12 cellular contexts compared by ENCODE assay signal in the genomic region with DNA sequence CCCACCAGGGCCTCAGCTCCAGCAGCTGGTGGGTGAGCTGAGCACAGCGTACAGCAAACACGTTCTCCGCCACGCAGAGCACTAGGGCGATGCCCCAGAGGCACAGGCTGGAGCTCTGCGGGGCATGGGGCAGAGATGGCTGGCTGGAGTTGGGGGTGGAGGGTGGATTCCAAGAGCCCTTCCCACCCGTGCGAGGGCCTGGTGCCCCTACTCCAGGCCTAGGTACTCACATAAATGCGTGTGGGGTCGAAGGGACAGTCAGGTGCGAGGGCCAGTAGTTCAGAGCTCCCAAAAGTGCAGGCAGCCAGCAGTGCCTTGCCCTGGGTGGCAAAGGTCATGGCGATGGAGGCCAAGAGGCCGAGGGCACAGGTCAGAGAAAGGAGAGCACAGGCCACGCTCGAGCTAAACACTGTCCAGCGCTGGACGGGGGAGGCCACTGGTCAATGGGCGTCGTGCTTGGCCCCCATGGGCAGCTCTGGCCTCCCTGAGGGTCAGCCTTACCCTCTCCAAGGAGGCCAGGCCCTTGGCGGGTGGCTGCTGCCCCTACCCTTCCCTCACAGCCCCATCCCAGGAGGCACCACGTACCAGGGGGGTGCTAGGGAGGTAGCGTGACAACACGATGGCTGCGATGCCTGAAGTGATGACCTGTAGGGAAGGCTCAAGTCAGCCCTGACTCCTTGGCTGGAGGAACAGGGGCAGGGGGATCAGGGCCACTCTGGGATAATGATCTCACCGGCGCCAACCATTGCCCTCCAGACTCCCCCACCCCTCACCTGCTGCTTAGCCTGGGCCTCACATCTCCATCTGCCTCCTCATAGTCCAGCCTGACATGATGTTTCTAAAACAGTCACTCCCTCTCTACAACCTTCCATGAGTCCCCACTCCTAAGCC. TPM values are rescaled to one million over a fixed set of nuclear protein-coding genes. Genes with fewer than 3 reads are reported as not detected.
"Had no signal": no experiment of that assay in that cellular context is flagged by ENCODE, and none has a peak within 500 bp of the region (broad histone marks: within the 10 kb centered on the region; RNA-seq: fewer than 3 reads in every experiment).

No MANE protein-coding gene starts in this region.

- H3K4me3 Mint-ChIP-seq: activated T-cell treated with anti-CD3 and anti-CD28 coated beads, Interleukin-2, amount 50 U/mL, for 24 hours; central memory CD8-positive, alpha-beta T cell; T-helper 1 cell treated with Interleukin-12 subunit alpha and Interleukin-12 subunit beta and Interleukin-4 antibody, amounts not matched to agents 30 μg/mL and 1 μg/mL, for 36 hours had no signal

- DNase-seq: activated gamma-delta T cell treated with Interleukin-2 at 50 U/mL for 16 hours; activated T-cell treated with anti-CD3 and anti-CD28 coated beads, Interleukin-2, amount 50 U/mL, for 24 hours; effector memory CD4-positive, alpha-beta T cell; naive thymus-derived CD4-positive, alpha-beta T cell had no signal

- H3K9me3 Mint-ChIP-seq: activated T-cell treated with anti-CD3 and anti-CD28 coated beads, Interleukin-2, amount 50 U/mL, for 24 hours; central memory CD8-positive, alpha-beta T cell; T-helper 1 cell treated with Interleukin-12 subunit alpha and Interleukin-12 subunit beta and Interleukin-4 antibody, amounts not matched to agents 30 μg/mL and 1 μg/mL, for 36 hours had no signal

- ATAC-seq: activated CD4-positive, CD25-positive, alpha-beta regulatory T cell treated with anti-CD3 and anti-CD28 coated beads, Interleukin-2, amount 50 U/mL, for 24 hours; naive thymus-derived CD4-positive, alpha-beta T cell had no signal

- H3K4me3 ChIP-seq: hepatocyte, tibial artery had no signal

- H3K27ac Mint-ChIP-seq: activated T-cell treated with anti-CD3 and anti-CD28 coated beads, Interleukin-2, amount 50 U/mL, for 24 hours; naive thymus-derived CD4-positive, alpha-beta T cell; T-helper 1 cell treated with Interleukin-12 subunit alpha and Interleukin-12 subunit beta and Interleukin-4 antibody, amounts not matched to agents 30 μg/mL and 1 μg/mL, for 36 hours had no signal

- H3K9me3 ChIP-seq: tibial artery had no signal

- H3K27ac ChIP-seq: hepatocyte, tibial artery had no signal

RNA-seq across cellular contexts. Expression of a gene that starts 5.6 kb away (rescaled TPM):
- total RNA-seq: mononuclear cell; naive thymus-derived CD4-positive, alpha-beta T cell had no signal

RNA-seq across cellular contexts. Expression of a gene that starts 9.3 kb away (rescaled TPM):
- total RNA-seq: hepatocyte, lung microvascular endothelial cell, mononuclear cell, osteocyte had no signal

RNA-seq across cellular contexts. Expression of a gene that starts 24.9 kb away (rescaled TPM):
- total RNA-seq: naive thymus-derived CD4-positive, alpha-beta T cell had no signal
